In genomic region chr14:72524230-72524629, GRCh38 we compare ENCODE assay signal across 26 cellular contexts.
"Had no signal": no experiment of that assay in that cellular context is flagged by ENCODE, and none has a peak within 500 bp of the region (broad histone marks: within the 10 kb centered on the region; RNA-seq: fewer than 3 reads in every experiment).

No MANE protein-coding gene starts in this region.

- H3K27me3 ChIP-seq: esophagus muscularis mucosa, heart left ventricle, ovary, right lobe of liver, uterus had no signal

- H3K36me3 ChIP-seq: esophagus muscularis mucosa, left lung, lower lobe of right lung, neutrophil, ovary, right lobe of liver, thoracic aorta, uterus had no signal

- H3K27ac Mint-ChIP-seq: activated B cell treated with CpG ODN at 0.5 μM for 24 hours; activated naive CD8-positive, alpha-beta T cell treated with anti-CD3 and anti-CD28 coated beads, Interleukin-2, amount 50 U/mL, for 24 hours; nephron progenitor cell; progenitor cell of endocrine pancreas had no signal

- H3K4me1 ChIP-seq: esophagus muscularis mucosa, foreskin keratinocyte, uterus had no signal

- H3K27ac ChIP-seq: esophagus muscularis mucosa, foreskin keratinocyte, heart left ventricle, lower lobe of right lung, neutrophil, ovary, skin epidermis, thoracic aorta, uterus had no signal

- DNase-seq: activated B cell treated with CpG ODN at 0.5 μM for 24 hours; activated CD4-positive, alpha-beta T cell treated with anti-CD3 and anti-CD28 coated beads, Interleukin-2, amount 50 U/mL, for 1 hour; activated effector memory CD4-positive, alpha-beta T cell treated with Interleukin-2 at 50 U/mL for 16 hours; activated naive CD4-positive, alpha-beta T cell treated with Interleukin-2 at 50 U/mL for 16 hours; activated naive CD8-positive, alpha-beta T cell treated with anti-CD3 and anti-CD28 coated beads, Interleukin-2, amount 50 U/mL, for 24 hours; activated T-cell treated with anti-CD3 and anti-CD28 coated beads for 4 hours; amygdala; central memory CD4-positive, alpha-beta T cell; foreskin keratinocyte; heart left ventricle; left lung; lower lobe of right lung; mesendoderm; nephron progenitor cell; ovary; right lobe of liver; stimulated activated CD4-positive, alpha-beta T cell treated with anti-CD3 and anti-CD28 coated beads, Interleukin-12 subunit alpha, Interleukin-12 subunit beta, amount 100 ng/mL, for 4 hours; stimulated activated CD4-positive, alpha-beta T cell treated with anti-CD3 and anti-CD28 coated beads, Interleukin-4, amount 100 ng/mL, for 1 hour; stimulated activated naive CD8-positive, alpha-beta T cell treated with anti-CD3 and anti-CD28 coated beads, Interleukin-15, Interleukin-2, amounts not matched to agents 100 U/mL and 50 U/mL, for 24 hours; T-helper 2 cell; uterus had no signal

- H3K9me3 ChIP-seq: lower lobe of right lung, neutrophil, ovary, right lobe of liver, thoracic aorta, uterus had no signal

- H3K4me3 Mint-ChIP-seq: activated B cell treated with CpG ODN at 0.5 μM for 24 hours; activated naive CD8-positive, alpha-beta T cell treated with anti-CD3 and anti-CD28 coated beads, Interleukin-2, amount 50 U/mL, for 24 hours; nephron progenitor cell had no signal

- H3K27me3 Mint-ChIP-seq: activated B cell treated with CpG ODN at 0.5 μM for 24 hours had no signal

- H3K4me3 ChIP-seq: esophagus muscularis mucosa, heart left ventricle, left lung, lower lobe of right lung, ovary, right lobe of liver, skin epidermis, thoracic aorta, uterus had no signal

- ATAC-seq: activated naive CD8-positive, alpha-beta T cell treated with anti-CD3 and anti-CD28 coated beads, Interleukin-2, amount 50 U/mL, for 24 hours; foreskin keratinocyte; heart left ventricle; lower lobe of right lung; stimulated activated naive CD8-positive, alpha-beta T cell treated with anti-CD3 and anti-CD28 coated beads, Interleukin-15, Interleukin-2, amounts not matched to agents 100 U/mL and 50 U/mL, for 24 hours had no signal
